1 cellular context compared by ENCODE assay signal in the genomic region with DNA sequence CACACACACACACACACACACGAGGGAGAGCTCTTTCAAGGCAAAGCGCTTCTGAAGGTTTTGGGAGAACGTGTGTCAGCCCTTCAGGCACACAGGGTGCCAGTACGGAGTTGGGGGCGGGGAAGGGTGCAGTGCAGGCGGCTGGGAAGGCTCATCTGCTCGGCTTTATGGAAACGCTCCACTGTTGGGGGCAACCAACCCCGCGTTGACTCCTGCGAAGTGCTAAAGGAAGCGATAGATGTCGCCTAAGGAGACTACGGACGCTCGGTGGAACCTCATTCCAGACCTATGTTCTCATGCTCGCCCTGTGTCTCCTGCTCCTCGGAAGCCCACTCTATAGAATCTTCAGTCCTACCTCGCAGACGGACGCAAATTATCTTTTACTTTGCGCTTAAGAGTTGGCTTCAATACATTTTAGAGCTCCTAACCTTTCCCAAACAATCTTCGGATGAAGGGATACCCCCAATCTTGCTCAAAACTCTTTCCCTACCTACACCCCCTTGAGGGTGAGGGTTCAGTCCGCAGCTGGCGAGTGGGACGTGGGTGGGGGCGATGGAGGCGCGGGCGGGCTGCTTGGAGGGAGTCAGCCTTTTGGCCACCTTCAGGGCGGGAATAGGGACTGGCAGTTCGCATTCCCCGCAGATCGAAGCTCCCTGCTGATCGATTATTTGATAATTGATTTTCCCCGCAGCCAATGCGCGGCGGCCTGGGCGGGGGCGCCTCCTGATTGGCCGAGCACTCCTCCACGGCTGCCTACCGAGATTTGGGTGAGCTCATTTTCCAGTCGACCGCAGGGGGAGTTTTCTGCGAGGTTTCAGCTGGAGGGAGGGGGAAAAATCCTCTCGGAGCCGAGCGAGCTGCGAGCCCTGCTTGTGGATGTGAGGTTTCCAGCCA.
TF ChIP-seq lines count a peak whose summit lies in the region.

No MANE protein-coding gene starts in this region.

TF ChIP-seq in HepG2, 621 proteins besides CTCF, POLR2A, EP300 and RAD21 (continued from another document and continues in another):
- TF ChIP-seq MZF1 (CRISPR knock-in tag; IDR thresholded peaks at IDR 0.05; ENCODE audit: borderline replicate concordance) (no peak), NCOR1 (IDR thresholded peaks at IDR 0.05; ENCODE audit: borderline replicate concordance, low read length) (no peak), AKAP8 (CRISPR knock-in tag; IDR thresholded peaks at IDR 0.05) (no peak), ATF1 (CRISPR knock-in tag; IDR thresholded peaks at IDR 0.05) (peak; percentile 66; the same call in 1 of the 2 replicates), FOXP1 (IDR thresholded peaks at IDR 0.05) (no peak), FOXP1 (CRISPR knock-in tag; IDR thresholded peaks at IDR 0.05) (peak; percentile 16; the same call in 1 of the 2 replicates), NFYC (CRISPR knock-in tag; IDR thresholded peaks at IDR 0.05) (peak; percentile 89), ZSCAN29 (CRISPR knock-in tag; conservative IDR thresholded peaks at IDR 0.05) (no peak), IRX3 (CRISPR knock-in tag; IDR thresholded peaks at IDR 0.05; ENCODE audit: borderline replicate concordance, low read depth) (no peak), ZNF10 (CRISPR knock-in tag; IDR thresholded peaks at IDR 0.05; ENCODE audit: borderline replicate concordance, low read depth) (no peak), PCBP1 (IDR thresholded peaks at IDR 0.05; ENCODE audit: borderline replicate concordance, low read depth, low read length) (no peak), ZNF251 (CRISPR knock-in tag; IDR thresholded peaks at IDR 0.05) (no peak), NR2F6 (IDR thresholded peaks at IDR 0.05) (no peak), NR2F6 (CRISPR knock-in tag; IDR thresholded peaks at IDR 0.05) (no peak), XBP1 (CRISPR knock-in tag; IDR thresholded peaks at IDR 0.05) (no peak), CENPT (CRISPR knock-in tag; IDR thresholded peaks at IDR 0.05; ENCODE audit: low read depth) (no peak), KAT2B (IDR thresholded peaks at IDR 0.05; ENCODE audit: borderline replicate concordance, low read depth, low read length) (peak; percentile 98), ZNF431 (CRISPR knock-in tag; IDR thresholded peaks at IDR 0.05; ENCODE audit: borderline replicate concordance, low read depth) (no peak), ZSCAN31 (CRISPR knock-in tag; IDR thresholded peaks at IDR 0.05; ENCODE audit: low read depth) (peak; percentile 68; the same call in 1 of the 2 replicates), ZBTB38 (CRISPR knock-in tag; IDR thresholded peaks at IDR 0.05) (no peak), ZFP1 (CRISPR knock-in tag; IDR thresholded peaks at IDR 0.05) (no peak), ZNF230 (CRISPR knock-in tag; IDR thresholded peaks at IDR 0.05) (no peak), ZNF557 (CRISPR knock-in tag; IDR thresholded peaks at IDR 0.05) (no peak), SRF (IDR thresholded peaks at IDR 0.05; ENCODE audit: low read depth, low read length) (no peak), ZNF326 (CRISPR knock-in tag; IDR thresholded peaks at IDR 0.05; ENCODE audit: borderline replicate concordance) (no peak), KMT2B (CRISPR knock-in tag; IDR thresholded peaks at IDR 0.05) (peak; percentile 87), REL (CRISPR knock-in tag; conservative IDR thresholded peaks at IDR 0.05) (no peak), SRSF1 (optimal IDR thresholded peaks at IDR 0.05; ENCODE audit: low read depth, low read length) (no peak), ZFP41 (CRISPR knock-in tag; IDR thresholded peaks at IDR 0.05; ENCODE audit: borderline replicate concordance) (no peak), NCOA2 (CRISPR knock-in tag; IDR thresholded peaks at IDR 0.05) (0 out of 2 replicates have a peak, but pooled peaks have one; percentile 17), ZNF329 (CRISPR knock-in tag; IDR thresholded peaks at IDR 0.05; ENCODE audit: low read depth) (no peak), MAFF (IDR thresholded peaks at IDR 0.05; ENCODE audit: low read depth, low read length) (no peak)
- TF ChIP-seq, protein P1, sequence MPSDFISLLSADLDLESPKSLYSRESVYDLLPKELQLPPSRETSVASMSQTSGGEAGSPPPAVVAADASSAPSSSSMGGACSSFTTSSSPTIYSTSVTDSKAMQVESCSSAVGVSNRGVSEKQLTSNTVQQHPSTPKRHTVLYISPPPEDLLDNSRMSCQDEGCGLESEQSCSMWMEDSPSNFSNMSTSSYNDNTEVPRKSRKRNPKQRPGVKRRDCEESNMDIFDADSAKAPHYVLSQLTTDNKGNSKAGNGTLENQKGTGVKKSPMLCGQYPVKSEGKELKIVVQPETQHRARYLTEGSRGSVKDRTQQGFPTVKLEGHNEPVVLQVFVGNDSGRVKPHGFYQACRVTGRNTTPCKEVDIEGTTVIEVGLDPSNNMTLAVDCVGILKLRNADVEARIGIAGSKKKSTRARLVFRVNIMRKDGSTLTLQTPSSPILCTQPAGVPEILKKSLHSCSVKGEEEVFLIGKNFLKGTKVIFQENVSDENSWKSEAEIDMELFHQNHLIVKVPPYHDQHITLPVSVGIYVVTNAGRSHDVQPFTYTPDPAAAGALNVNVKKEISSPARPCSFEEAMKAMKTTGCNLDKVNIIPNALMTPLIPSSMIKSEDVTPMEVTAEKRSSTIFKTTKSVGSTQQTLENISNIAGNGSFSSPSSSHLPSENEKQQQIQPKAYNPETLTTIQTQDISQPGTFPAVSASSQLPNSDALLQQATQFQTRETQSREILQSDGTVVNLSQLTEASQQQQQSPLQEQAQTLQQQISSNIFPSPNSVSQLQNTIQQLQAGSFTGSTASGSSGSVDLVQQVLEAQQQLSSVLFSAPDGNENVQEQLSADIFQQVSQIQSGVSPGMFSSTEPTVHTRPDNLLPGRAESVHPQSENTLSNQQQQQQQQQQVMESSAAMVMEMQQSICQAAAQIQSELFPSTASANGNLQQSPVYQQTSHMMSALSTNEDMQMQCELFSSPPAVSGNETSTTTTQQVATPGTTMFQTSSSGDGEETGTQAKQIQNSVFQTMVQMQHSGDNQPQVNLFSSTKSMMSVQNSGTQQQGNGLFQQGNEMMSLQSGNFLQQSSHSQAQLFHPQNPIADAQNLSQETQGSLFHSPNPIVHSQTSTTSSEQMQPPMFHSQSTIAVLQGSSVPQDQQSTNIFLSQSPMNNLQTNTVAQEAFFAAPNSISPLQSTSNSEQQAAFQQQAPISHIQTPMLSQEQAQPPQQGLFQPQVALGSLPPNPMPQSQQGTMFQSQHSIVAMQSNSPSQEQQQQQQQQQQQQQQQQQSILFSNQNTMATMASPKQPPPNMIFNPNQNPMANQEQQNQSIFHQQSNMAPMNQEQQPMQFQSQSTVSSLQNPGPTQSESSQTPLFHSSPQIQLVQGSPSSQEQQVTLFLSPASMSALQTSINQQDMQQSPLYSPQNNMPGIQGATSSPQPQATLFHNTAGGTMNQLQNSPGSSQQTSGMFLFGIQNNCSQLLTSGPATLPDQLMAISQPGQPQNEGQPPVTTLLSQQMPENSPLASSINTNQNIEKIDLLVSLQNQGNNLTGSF (CRISPR knock-in tag; IDR thresholded peaks at IDR 0.05): no peak
- TF ChIP-seq, protein P2, sequence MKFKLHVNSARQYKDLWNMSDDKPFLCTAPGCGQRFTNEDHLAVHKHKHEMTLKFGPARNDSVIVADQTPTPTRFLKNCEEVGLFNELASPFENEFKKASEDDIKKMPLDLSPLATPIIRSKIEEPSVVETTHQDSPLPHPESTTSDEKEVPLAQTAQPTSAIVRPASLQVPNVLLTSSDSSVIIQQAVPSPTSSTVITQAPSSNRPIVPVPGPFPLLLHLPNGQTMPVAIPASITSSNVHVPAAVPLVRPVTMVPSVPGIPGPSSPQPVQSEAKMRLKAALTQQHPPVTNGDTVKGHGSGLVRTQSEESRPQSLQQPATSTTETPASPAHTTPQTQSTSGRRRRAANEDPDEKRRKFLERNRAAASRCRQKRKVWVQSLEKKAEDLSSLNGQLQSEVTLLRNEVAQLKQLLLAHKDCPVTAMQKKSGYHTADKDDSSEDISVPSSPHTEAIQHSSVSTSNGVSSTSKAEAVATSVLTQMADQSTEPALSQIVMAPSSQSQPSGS (CRISPR knock-in tag; IDR thresholded peaks at IDR 0.05): no peak
- TF ChIP-seq, protein P3, sequence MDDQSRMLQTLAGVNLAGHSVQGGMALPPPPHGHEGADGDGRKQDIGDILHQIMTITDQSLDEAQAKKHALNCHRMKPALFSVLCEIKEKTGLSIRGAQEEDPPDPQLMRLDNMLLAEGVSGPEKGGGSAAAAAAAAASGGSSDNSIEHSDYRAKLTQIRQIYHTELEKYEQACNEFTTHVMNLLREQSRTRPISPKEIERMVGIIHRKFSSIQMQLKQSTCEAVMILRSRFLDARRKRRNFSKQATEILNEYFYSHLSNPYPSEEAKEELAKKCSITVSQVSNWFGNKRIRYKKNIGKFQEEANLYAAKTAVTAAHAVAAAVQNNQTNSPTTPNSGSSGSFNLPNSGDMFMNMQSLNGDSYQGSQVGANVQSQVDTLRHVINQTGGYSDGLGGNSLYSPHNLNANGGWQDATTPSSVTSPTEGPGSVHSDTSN (CRISPR knock-in tag; IDR thresholded peaks at IDR 0.05; ENCODE audit: borderline replicate concordance): no peak
- TF ChIP-seq, protein P4, sequence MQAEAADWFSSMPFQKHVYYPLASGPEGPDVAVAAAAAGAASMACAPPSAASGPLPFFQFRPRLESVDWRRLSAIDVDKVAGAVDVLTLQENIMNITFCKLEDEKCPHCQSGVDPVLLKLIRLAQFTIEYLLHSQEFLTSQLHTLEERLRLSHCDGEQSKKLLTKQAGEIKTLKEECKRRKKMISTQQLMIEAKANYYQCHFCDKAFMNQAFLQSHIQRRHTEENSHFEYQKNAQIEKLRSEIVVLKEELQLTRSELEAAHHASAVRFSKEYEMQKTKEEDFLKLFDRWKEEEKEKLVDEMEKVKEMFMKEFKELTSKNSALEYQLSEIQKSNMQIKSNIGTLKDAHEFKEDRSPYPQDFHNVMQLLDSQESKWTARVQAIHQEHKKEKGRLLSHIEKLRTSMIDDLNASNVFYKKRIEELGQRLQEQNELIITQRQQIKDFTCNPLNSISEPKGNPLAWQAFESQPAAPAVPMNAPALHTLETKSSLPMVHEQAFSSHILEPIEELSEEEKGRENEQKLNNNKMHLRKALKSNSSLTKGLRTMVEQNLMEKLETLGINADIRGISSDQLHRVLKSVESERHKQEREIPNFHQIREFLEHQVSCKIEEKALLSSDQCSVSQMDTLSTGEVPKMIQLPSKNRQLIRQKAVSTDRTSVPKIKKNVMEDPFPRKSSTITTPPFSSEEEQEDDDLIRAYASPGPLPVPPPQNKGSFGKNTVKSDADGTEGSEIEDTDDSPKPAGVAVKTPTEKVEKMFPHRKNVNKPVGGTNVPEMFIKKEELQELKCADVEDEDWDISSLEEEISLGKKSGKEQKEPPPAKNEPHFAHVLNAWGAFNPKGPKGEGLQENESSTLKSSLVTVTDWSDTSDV (CRISPR knock-in tag; IDR thresholded peaks at IDR 0.05): no peak
- TF ChIP-seq, protein P5, sequence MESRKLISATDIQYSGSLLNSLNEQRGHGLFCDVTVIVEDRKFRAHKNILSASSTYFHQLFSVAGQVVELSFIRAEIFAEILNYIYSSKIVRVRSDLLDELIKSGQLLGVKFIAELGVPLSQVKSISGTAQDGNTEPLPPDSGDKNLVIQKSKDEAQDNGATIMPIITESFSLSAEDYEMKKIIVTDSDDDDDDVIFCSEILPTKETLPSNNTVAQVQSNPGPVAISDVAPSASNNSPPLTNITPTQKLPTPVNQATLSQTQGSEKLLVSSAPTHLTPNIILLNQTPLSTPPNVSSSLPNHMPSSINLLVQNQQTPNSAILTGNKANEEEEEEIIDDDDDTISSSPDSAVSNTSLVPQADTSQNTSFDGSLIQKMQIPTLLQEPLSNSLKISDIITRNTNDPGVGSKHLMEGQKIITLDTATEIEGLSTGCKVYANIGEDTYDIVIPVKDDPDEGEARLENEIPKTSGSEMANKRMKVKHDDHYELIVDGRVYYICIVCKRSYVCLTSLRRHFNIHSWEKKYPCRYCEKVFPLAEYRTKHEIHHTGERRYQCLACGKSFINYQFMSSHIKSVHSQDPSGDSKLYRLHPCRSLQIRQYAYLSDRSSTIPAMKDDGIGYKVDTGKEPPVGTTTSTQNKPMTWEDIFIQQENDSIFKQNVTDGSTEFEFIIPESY (CRISPR knock-in tag; IDR thresholded peaks at IDR 0.05): peak; percentile 90
- TF ChIP-seq, protein P6, sequence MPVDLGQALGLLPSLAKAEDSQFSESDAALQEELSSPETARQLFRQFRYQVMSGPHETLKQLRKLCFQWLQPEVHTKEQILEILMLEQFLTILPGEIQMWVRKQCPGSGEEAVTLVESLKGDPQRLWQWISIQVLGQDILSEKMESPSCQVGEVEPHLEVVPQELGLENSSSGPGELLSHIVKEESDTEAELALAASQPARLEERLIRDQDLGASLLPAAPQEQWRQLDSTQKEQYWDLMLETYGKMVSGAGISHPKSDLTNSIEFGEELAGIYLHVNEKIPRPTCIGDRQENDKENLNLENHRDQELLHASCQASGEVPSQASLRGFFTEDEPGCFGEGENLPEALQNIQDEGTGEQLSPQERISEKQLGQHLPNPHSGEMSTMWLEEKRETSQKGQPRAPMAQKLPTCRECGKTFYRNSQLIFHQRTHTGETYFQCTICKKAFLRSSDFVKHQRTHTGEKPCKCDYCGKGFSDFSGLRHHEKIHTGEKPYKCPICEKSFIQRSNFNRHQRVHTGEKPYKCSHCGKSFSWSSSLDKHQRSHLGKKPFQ (CRISPR knock-in tag; IDR thresholded peaks at IDR 0.05; ENCODE audit: insufficient replicate concordance): no peak
- TF ChIP-seq, protein P7, sequence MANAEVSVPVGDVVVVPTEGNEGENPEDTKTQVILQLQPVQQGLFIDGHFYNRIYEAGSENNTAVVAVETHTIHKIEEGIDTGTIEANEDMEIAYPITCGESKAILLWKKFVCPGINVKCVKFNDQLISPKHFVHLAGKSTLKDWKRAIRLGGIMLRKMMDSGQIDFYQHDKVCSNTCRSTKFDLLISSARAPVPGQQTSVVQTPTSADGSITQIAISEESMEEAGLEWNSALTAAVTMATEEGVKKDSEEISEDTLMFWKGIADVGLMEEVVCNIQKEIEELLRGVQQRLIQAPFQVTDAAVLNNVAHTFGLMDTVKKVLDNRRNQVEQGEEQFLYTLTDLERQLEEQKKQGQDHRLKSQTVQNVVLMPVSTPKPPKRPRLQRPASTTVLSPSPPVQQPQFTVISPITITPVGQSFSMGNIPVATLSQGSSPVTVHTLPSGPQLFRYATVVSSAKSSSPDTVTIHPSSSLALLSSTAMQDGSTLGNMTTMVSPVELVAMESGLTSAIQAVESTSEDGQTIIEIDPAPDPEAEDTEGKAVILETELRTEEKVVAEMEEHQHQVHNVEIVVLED (CRISPR knock-in tag; IDR thresholded peaks at IDR 0.05; ENCODE audit: borderline replicate concordance): 0 out of 2 replicates have a peak, but pooled peaks have one; percentile 23
- TF ChIP-seq, protein P8, sequence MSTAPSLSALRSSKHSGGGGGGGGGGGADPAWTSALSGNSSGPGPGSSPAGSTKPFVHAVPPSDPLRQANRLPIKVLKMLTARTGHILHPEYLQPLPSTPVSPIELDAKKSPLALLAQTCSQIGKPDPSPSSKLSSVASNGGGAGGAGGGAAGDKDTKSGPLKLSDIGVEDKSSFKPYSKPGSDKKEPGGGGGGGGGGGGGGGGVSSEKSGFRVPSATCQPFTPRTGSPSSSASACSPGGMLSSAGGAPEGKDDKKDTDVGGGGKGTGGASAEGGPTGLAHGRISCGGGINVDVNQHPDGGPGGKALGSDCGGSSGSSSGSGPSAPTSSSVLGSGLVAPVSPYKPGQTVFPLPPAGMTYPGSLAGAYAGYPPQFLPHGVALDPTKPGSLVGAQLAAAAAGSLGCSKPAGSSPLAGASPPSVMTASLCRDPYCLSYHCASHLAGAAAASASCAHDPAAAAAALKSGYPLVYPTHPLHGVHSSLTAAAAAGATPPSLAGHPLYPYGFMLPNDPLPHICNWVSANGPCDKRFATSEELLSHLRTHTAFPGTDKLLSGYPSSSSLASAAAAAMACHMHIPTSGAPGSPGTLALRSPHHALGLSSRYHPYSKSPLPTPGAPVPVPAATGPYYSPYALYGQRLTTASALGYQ (CRISPR knock-in tag; IDR thresholded peaks at IDR 0.05): 0 out of 2 replicates have a peak, but pooled peaks have one; percentile 7
- TF ChIP-seq, protein P9, sequence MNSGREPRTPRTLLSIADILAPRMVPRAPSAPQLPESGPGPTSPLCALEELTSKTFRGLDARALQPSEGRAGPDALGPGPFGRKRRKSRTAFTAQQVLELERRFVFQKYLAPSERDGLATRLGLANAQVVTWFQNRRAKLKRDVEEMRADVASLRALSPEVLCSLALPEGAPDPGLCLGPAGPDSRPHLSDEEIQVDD (CRISPR knock-in tag; IDR thresholded peaks at IDR 0.05; ENCODE audit: borderline replicate concordance): no peak
